In genomic region chr7:64312826-64313225, GRCh38 we compare ENCODE assay signal across 1 cellular context.
TF ChIP-seq lines count a peak whose summit lies in the region.

No MANE protein-coding gene starts in this region.

TF ChIP-seq in SK-N-SH, 30 proteins besides CTCF, POLR2A, EP300 and RAD21 (continued from another document):
- TF ChIP-seq REST (IDR thresholded peaks at IDR 0.05; ENCODE audit: low read depth, low read length) (no peak), FOSL2 (IDR thresholded peaks at IDR 0.05; ENCODE audit: borderline replicate concordance, low read depth) (no peak), FOXM1 (IDR thresholded peaks at IDR 0.05; ENCODE audit: low read depth) (no peak), TCF12 (IDR thresholded peaks at IDR 0.05) (no peak), NFIC (IDR thresholded peaks at IDR 0.05; ENCODE audit: borderline replicate concordance) (no peak), YY1 (IDR thresholded peaks at IDR 0.05; ENCODE audit: low read depth) (no peak), USF2 (IDR thresholded peaks at IDR 0.05; ENCODE audit: borderline replicate concordance, low read depth, low read length) (no peak), MXI1 (IDR thresholded peaks at IDR 0.05; ENCODE audit: low read depth, low read length) (no peak), TEAD4 (IDR thresholded peaks at IDR 0.05; ENCODE audit: borderline replicate concordance, insufficient read depth) (no peak), IRF3 (IDR thresholded peaks at IDR 0.05; ENCODE audit: low read depth, low read length) (no peak), ZBTB33 (IDR thresholded peaks at IDR 0.05; ENCODE audit: borderline replicate concordance, low read depth) (no peak), RXRA (IDR thresholded peaks at IDR 0.05; ENCODE audit: borderline replicate concordance, low read depth) (no peak)
TF ChIP-seq in SK-N-SH: peak in this region for 0.
